24 cellular contexts compared by ENCODE assay signal in the genomic region with DNA sequence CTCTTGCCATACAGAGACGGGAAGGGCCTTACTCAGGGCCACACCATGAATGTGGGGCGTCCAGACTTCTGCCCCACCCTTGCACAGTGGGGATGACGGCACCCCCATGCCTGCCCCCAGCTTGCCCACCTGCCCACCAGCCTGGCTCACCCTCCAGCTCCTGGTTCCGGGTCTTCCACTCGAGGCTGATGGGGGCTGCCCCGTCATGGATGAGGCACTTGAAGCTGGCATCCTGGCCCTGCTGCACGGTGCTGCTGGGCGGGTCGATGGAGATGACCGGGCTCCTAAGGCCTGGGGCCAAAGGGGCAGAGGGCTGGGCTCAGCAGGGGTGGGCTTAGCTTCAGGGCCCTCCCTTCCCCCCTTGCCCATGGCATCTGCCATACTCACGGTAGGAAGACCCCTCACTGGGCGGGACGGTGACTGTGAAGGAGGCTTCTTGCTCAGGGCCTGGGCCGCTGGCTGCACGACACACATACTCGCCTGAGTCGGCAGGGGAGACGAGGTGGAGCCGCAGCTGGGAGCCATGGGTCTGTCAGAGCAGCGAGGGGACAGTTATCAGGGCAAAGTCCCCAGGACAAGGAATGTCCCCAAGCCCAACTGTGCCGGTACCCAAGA. TPM values are rescaled to one million over a fixed set of nuclear protein-coding genes. Genes with fewer than 3 reads are reported as not detected.
DNase-seq lines count a peak whose midpoint lies in the region; ATAC-seq, FAIRE-seq and TF ChIP-seq lines count a peak whose summit lies in the region.
"Had no signal": no experiment of that assay in that cellular context is flagged by ENCODE, and none has a peak within 500 bp of the region (broad histone marks: within the 10 kb centered on the region; RNA-seq: fewer than 3 reads in every experiment).

No MANE protein-coding gene starts in this region.

- no peak overlapping the region for H4K8ac ChIP-seq in IMR-90 (ENCODE audit: low read depth in 2 of 2, low read length in 2 of 2)

- H3K9me2 ChIP-seq in PC-3 (replicated peaks; ENCODE audit: low read length), result no peaks in the 10 kb centered on the region

- H3K79me1 ChIP-seq in IMR-90 (ENCODE audit: low read depth in 1 of 2, low read length in 2 of 2), result peaks cover 0 to 3% of the 10 kb centered on the region in 2 experiments; a peak in 2 of 4 replicates

- no peak overlapping the region for H3K14ac ChIP-seq in IMR-90 (replicated peaks; ENCODE audit: low read depth, low read length)

- TF ChIP-seq RAD21 in IMR-90 (IDR thresholded peaks at IDR 0.05; ENCODE audit: low read length), result no peak

- H3K4me3 ChIP-seq in IMR-90 (ENCODE audit: insufficient read depth, low read depth, low read length), result no peak overlapping the region
- H3K4me3 ChIP-seq in PC-3 (ENCODE audit: low read length), result no peak overlapping the region
- H3K4me3 ChIP-seq in endothelial cell of umbilical vein (replicated peaks in 1 of 3; ENCODE audit: insufficient read depth in 1 of 3, low read depth in 1 of 3, low read length in 3 of 3), result no peak overlapping the region
- H3K4me3 ChIP-seq: HAP-1 had no signal

- no peak for FAIRE-seq in endothelial cell of umbilical vein (lab: Jason Lieb, UNC)
- FAIRE-seq: GM12891, GM18507, H54 had no signal

- dilution Hi-C loops in IMR-90 (cut with HindIII; ENCODE audit: low sequenced_read_pairs, unreplicated experiment) (no loop called here), endothelial cell of umbilical vein (cut with MboI; ENCODE audit: extremely low pct_ligation_motif_present, low sequenced_read_pairs) (no loop called here)

- POLR2A ChIA-PET in IMR-90 (lab: Charles Lee; ENCODE audit: unreplicated experiment) (no interaction called here), PC-3 (lab: Charles Lee; ENCODE audit: unreplicated experiment) (no interaction called here), endothelial cell of umbilical vein (lab: Charles Lee) (no interaction called here)

- TF ChIP-seq CTCF in IMR-90 (conservative IDR thresholded peaks at IDR 0.05; ENCODE audit: low read depth, low read length) (no peak), PC-3 (conservative IDR thresholded peaks at IDR 0.05; ENCODE audit: low read depth, low read length) (no peak), endothelial cell of umbilical vein (IDR thresholded peaks at IDR 0.05; ENCODE audit: extremely low read depth in 1 of 2, insufficient read depth in 1 of 2, low read depth in 1 of 2, low read length in 2 of 2) (no peak)

- H3K4me2 ChIP-seq in IMR-90 (ENCODE audit: low read depth, low read length) (no peak overlapping the region), PC-3 (ENCODE audit: low read length) (no peak overlapping the region), endothelial cell of umbilical vein (ENCODE audit: insufficient read depth, low read length) (no peak overlapping the region)

- no peak overlapping the region for H2BK5ac ChIP-seq in IMR-90 (ENCODE audit: low read depth, low read length, poor library complexity, severe bottlenecking)

- no peak overlapping the region for H2AK5ac ChIP-seq in IMR-90 (ENCODE audit: low read depth, low read length)

- ATAC-seq in IMR-90 (ENCODE audit: low read depth), result no peak
- no peak for ATAC-seq in PC-3
- ATAC-seq in HG03460 (IDR thresholded peaks at IDR 0.05; ENCODE audit: unreplicated experiment), result no peak
- no peak for ATAC-seq in GM18511 (IDR thresholded peaks at IDR 0.05; ENCODE audit: unreplicated experiment)

- intact Hi-C loops in IMR-90 (cut with micrococcal nuclease) (no loop called here), PC-3 (cut with micrococcal nuclease) (no loop called here), endothelial cell of umbilical vein (cut with micrococcal nuclease) (no loop called here)

- H3K9me3 ChIP-seq in IMR-90 (ENCODE audit: control insufficient read depth, insufficient read depth, low read length) (no peaks in the 10 kb centered on the region), PC-3 (ENCODE audit: low read length) (no peaks in the 10 kb centered on the region), endothelial cell of umbilical vein (replicated peaks; ENCODE audit: control insufficient read depth, insufficient read depth, low read length) (no peaks in the 10 kb centered on the region)
- H3K9me3 ChIP-seq: HAP-1 had no signal

- H2AFZ ChIP-seq in IMR-90 (replicated peaks; ENCODE audit: low read length, poor library complexity) (no peak overlapping the region), PC-3 (ENCODE audit: low read length) (no peak overlapping the region), endothelial cell of umbilical vein (ENCODE audit: low read depth, low read length) (no peak overlapping the region)

- H4K20me1 ChIP-seq in IMR-90 (ENCODE audit: insufficient read depth, low read length), result no peaks in the 10 kb centered on the region; the same call in 1 of the 2 replicates
- no peaks in the 10 kb centered on the region for H4K20me1 ChIP-seq in PC-3 (ENCODE audit: low read length)
- H4K20me1 ChIP-seq in endothelial cell of umbilical vein (replicated peaks; ENCODE audit: control insufficient read depth, extremely low read depth, insufficient read depth, low read length), result no peaks in the 10 kb centered on the region

- TSS peak; percentile 82 for BruUV-seq in IMR-90 (replicated peaks; lab: Mats Ljungman, UMichigan)
- TSS peak; percentile 18 for BruUV-seq in PC-3 (replicated peaks; lab: Mats Ljungman, UMichigan)
- TSS peak; percentile 67 for BruUV-seq in endothelial cell of umbilical vein (replicated peaks; lab: Mats Ljungman, UMichigan)

- H3F3A ChIP-seq in PC-3 (ENCODE audit: low read length, unreplicated experiment), result no peaks in the 10 kb centered on the region

- H3K27ac ChIP-seq in IMR-90 (ENCODE audit: insufficient read depth, low read length) (no peak overlapping the region), PC-3 (ENCODE audit: low read length) (no peak overlapping the region), endothelial cell of umbilical vein (ENCODE audit: insufficient read depth, low read depth, low read length) (no peak overlapping the region)

- in situ Hi-C loops in IMR-90 (cut with MboI; ENCODE audit: low sequenced_read_pairs), result no loop called here

- H4K91ac ChIP-seq in IMR-90 (ENCODE audit: insufficient read depth, low read depth, low read length), result no peak overlapping the region

- H2BK120ac ChIP-seq in IMR-90 (ENCODE audit: low read depth, low read length), result no peak overlapping the region

- no peak for DNase-seq in IMR-90
- no peak for DNase-seq in PC-3
- no peak for DNase-seq in endothelial cell of umbilical vein (ENCODE audit: low read depth, low spot score)
- no peak for DNase-seq in cerebellar cortex (ENCODE audit: low spot score)
- DNase-seq: C1 segment of cervical spinal cord; Calu3; CD4-positive, alpha-beta memory T cell; COR-L47; DMS53; DMS79 treated with DMSO at 0.1 percent for 48 hours; GF-D8; GOT3; HFFc6 had no signal

- H3K4ac ChIP-seq in IMR-90 (ENCODE audit: low read depth, low read length), result no peak overlapping the region

- H3K9me1 ChIP-seq in IMR-90 (ENCODE audit: insufficient read depth, low read length) (no peaks in the 10 kb centered on the region), endothelial cell of umbilical vein (replicated peaks; ENCODE audit: control insufficient read depth, extremely low read depth, insufficient read depth, low read length) (no peaks in the 10 kb centered on the region)

- WGBS in IMR-90 (ENCODE audit: extremely low coverage in 2 of 2, insufficient read length in 1 of 2), 2 experiments, result 97% methylated on average over 7 of the region's 21 CpGs; no CpG with 5 or more reads in 1 of the 2 experiments

- H3K27me3 ChIP-seq in IMR-90 (ENCODE audit: control insufficient read depth, insufficient read depth, low read length) (no peaks in the 10 kb centered on the region), PC-3 (ENCODE audit: low read length) (no peaks in the 10 kb centered on the region), endothelial cell of umbilical vein (ENCODE audit: control insufficient read depth in 2 of 2, insufficient read depth in 2 of 2, low read length in 2 of 2) (no peaks in the 10 kb centered on the region)

- H2BK20ac ChIP-seq in IMR-90 (ENCODE audit: low read depth, low read length), result no peak overlapping the region

- peaks cover 68% of the 10 kb centered on the region for H3K36me3 ChIP-seq in IMR-90 (ENCODE audit: control insufficient read depth, insufficient read depth, low read length)
- 0 out of 2 replicates have a peak, but pooled peaks cover 4% of the 10 kb centered on the region for H3K36me3 ChIP-seq in PC-3 (ENCODE audit: low read depth, low read length)
- H3K36me3 ChIP-seq in endothelial cell of umbilical vein (ENCODE audit: control insufficient read depth in 2 of 2, extremely low read depth in 1 of 2, insufficient read depth in 2 of 2, low read length in 2 of 2), result peaks cover 66 to 77% of the 10 kb centered on the region in 2 experiments

- no peak overlapping the region for H3K56ac ChIP-seq in IMR-90 (ENCODE audit: extremely low read depth, insufficient read depth, low read length)

- H2BK15ac ChIP-seq in IMR-90 (ENCODE audit: low read depth, low read length), result no peak overlapping the region

- no peak overlapping the region for H3K18ac ChIP-seq in IMR-90 (ENCODE audit: low read depth, low read length)

- CTCF ChIA-PET in IMR-90 (lab: Yijun Ruan, JAX) (no interaction called here), PC-3 (lab: Charles Lee) (no interaction called here), endothelial cell of umbilical vein (lab: Charles Lee) (no interaction called here)

- no peak overlapping the region for H4K5ac ChIP-seq in IMR-90 (ENCODE audit: low read depth, low read length)

- H3K9ac ChIP-seq in IMR-90 (ENCODE audit: low read depth, low read length) (no peak overlapping the region), PC-3 (ENCODE audit: low read length) (no peak overlapping the region), endothelial cell of umbilical vein (replicated peaks; ENCODE audit: extremely low read depth, insufficient read depth, low read length) (no peak overlapping the region)

- no peak for TF ChIP-seq POLR2A in IMR-90 (IDR thresholded peaks at IDR 0.05; ENCODE audit: low read depth, low read length)
- peak; percentile 47 for TF ChIP-seq POLR2A in endothelial cell of umbilical vein (IDR thresholded peaks at IDR 0.05; ENCODE audit: low read depth, low read length)

- H2AK9ac ChIP-seq in IMR-90 (replicated peaks; ENCODE audit: low read depth, low read length, poor library complexity), result no peak overlapping the region

- no peak overlapping the region for H3K23ac ChIP-seq in IMR-90 (ENCODE audit: low read depth, low read length)

- H3K79me2 ChIP-seq in PC-3 (ENCODE audit: low read length) (no peaks in the 10 kb centered on the region), endothelial cell of umbilical vein (ENCODE audit: control insufficient read depth, insufficient read depth, low read length) (peaks cover 22% of the 10 kb centered on the region)

- H3K4me1 ChIP-seq in IMR-90 (ENCODE audit: control insufficient read depth, insufficient read depth, low read length), result no peaks in the 10 kb centered on the region
- no peaks in the 10 kb centered on the region for H3K4me1 ChIP-seq in PC-3 (ENCODE audit: insufficient read depth, low read length)
- H3K4me1 ChIP-seq in endothelial cell of umbilical vein (ENCODE audit: control insufficient read depth, extremely low read depth, insufficient read depth, low read length), result no peaks in the 10 kb centered on the region
- H3K4me1 ChIP-seq: HAP-1 had no signal

RNA-seq across cellular contexts. Expression of a gene that starts 29.9 kb away (rescaled TPM):
- total RNA-seq in IMR-90 (2012; rRNA removed) (not detected in 2 replicates), PC-3 (2014; rRNA removed) (not detected in 2 replicates), endothelial cell of umbilical vein (0.42 and 0.44 TPM in 2 replicates)
- polyA plus RNA-seq in IMR-90 (2012; rRNA removed) (0.05 TPM in 1 of 2 replicates, not detected in the other), endothelial cell of umbilical vein (not detected in 2 replicates)
- polyA plus RNA-seq in IMR-90 (2012; cell fraction: cytosol; rRNA removed), result 0.03 and 0.17 TPM in 2 replicates
- polyA plus RNA-seq in IMR-90 (2012; cell fraction: nucleus; rRNA removed; ENCODE audit: low replicate concordance), result 0.34 and 0.39 TPM in 2 replicates
- polyA plus RNA-seq in endothelial cell of umbilical vein (2011; cell fraction: cytosol; rRNA removed), result 0.01 and 0.04 TPM in 2 replicates
- polyA plus RNA-seq in endothelial cell of umbilical vein (2011; cell fraction: nucleus; rRNA removed), result 0.05 and 0.17 TPM in 2 replicates
- polyA plus RNA-seq in endothelial cell of umbilical vein (2012), result 141 and 334 TPM in 2 replicates
- polyA minus RNA-seq in endothelial cell of umbilical vein, result not detected in 2 replicates
- polyA minus RNA-seq in endothelial cell of umbilical vein (2011; cell fraction: cytosol; rRNA and poly(A)+ RNA removed), result not detected
- not detected in 2 replicates for polyA minus RNA-seq in endothelial cell of umbilical vein (2011; cell fraction: nucleus; rRNA and poly(A)+ RNA removed)
- total RNA-seq: A172; A673; Calu3; CD4-positive, alpha-beta memory T cell; Daoy; G401 had no signal
- polyA plus RNA-seq: BJ; CD4-positive, alpha-beta memory T cell had no signal

RNA-seq across cellular contexts. Expression of a gene that starts 59.0 kb away (rescaled TPM):
- total RNA-seq in IMR-90 (2012; rRNA removed), result 24.7 and 47.2 TPM in 2 replicates
- 17.1 and 25.0 TPM in 2 replicates for polyA plus RNA-seq in IMR-90 (2012; rRNA removed)
- polyA plus RNA-seq in IMR-90 (2012; cell fraction: cytosol; rRNA removed), result 4.0 and 5.6 TPM in 2 replicates
- 7.8 and 40.6 TPM in 2 replicates for polyA plus RNA-seq in IMR-90 (2012; cell fraction: nucleus; rRNA removed; ENCODE audit: low replicate concordance)
- total RNA-seq in PC-3 (2014; rRNA removed), result 33.3 and 34.2 TPM in 2 replicates
- total RNA-seq in endothelial cell of umbilical vein, result 146 and 149 TPM in 2 replicates
- 18.5 and 27.2 TPM in 2 replicates for polyA plus RNA-seq in endothelial cell of umbilical vein
- polyA plus RNA-seq in endothelial cell of umbilical vein (2011; cell fraction: cytosol; rRNA removed), result 33.6 and 34.2 TPM in 2 replicates
- polyA plus RNA-seq in endothelial cell of umbilical vein (2011; cell fraction: nucleus; rRNA removed), result 135 and 168 TPM in 2 replicates
- 73.6 and 92.2 TPM in 2 replicates for polyA plus RNA-seq in endothelial cell of umbilical vein (2012)
- polyA minus RNA-seq in endothelial cell of umbilical vein, result 76.2 and 79.0 TPM in 2 replicates
- polyA minus RNA-seq in endothelial cell of umbilical vein (2011; cell fraction: cytosol; rRNA and poly(A)+ RNA removed), result 15.6 TPM
- polyA minus RNA-seq in endothelial cell of umbilical vein (2011; cell fraction: nucleus; rRNA and poly(A)+ RNA removed), result 124 and 167 TPM in 2 replicates
